In genomic region chr15:22794063-22794462, GRCh38 we compare ENCODE assay signal across 1 cellular context.
TF ChIP-seq lines count a peak whose summit lies in the region.

No MANE protein-coding gene starts in this region.

TF ChIP-seq in K562, 482 proteins besides CTCF, POLR2A, EP300 and RAD21 (continued from another document):
- TF ChIP-seq ETV1 (tag; conservative IDR thresholded peaks at IDR 0.05; ENCODE audit: low read depth), result 0 out of 2 replicates have a peak, but pooled peaks have one; percentile 12
- TF ChIP-seq SPI1 (IDR thresholded peaks at IDR 0.05; ENCODE audit: borderline replicate concordance, low read depth, low read length), result peak; percentile 34; the same call in 1 of the 2 replicates
- TF ChIP-seq CTBP1 (IDR thresholded peaks at IDR 0.05; ENCODE audit: borderline replicate concordance), result 0 out of 2 replicates have a peak, but pooled peaks have one; percentile 22
- no peak for TF ChIP-seq THAP7 (CRISPR knock-in tag; IDR thresholded peaks at IDR 0.05)
- TF ChIP-seq E2F3 (CRISPR knock-in tag; IDR thresholded peaks at IDR 0.05), result no peak
- TF ChIP-seq NEUROD1 (IDR thresholded peaks at IDR 0.05; ENCODE audit: borderline replicate concordance, low read depth, low read length, partially characterized antibody), result no peak
- TF ChIP-seq MEIS2 (IDR thresholded peaks at IDR 0.05; ENCODE audit: partially characterized antibody), result peak; percentile 21
